In the genomic region with DNA sequence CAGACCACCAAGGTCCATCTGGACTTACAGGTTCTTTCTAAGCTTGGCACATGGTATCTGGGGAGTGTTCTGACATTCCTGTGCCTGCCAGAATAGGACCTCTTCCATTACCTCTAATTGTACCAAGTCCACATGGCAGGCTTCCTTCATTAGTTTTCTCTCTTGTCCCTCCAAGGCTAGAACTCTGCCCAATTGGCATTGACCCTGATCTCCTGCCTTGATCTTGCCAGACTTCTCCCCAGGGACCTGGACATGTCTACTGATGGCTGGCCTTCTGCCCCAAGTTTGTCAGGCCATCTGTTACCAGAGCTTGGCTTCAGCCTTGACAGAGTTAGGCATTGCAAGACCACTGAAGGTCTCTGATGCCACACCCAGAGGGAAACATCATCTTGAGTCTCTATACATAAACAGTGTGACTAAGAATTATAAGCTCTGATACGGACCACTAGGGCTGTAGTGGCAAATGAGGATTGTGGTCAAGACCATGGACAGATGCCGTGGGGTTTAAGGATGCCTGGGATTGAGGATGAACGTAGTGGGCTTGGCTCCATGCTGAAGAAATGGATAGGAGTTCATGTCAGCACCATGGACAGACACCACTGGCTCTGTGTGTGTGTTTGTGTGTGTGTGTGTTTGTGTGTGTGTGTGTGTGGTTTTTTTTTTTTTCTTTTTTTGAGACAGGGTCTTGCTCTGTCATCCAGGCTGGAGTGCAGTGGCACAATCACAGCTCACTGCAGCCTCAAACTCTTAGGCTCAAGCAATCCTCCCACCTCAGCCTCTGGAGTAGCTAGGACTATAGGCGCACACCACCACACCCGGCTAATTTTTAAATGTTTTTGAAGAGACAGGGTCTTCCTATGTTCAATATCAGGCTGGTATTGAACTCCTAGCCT, we compare ENCODE assay signal across 1 cellular context.
TF ChIP-seq lines count a peak whose summit lies in the region.

No MANE protein-coding gene starts in this region.

TF ChIP-seq in GM23338, 12 proteins besides CTCF, POLR2A, EP300 and RAD21 (continued from another document):
- TF ChIP-seq, protein P1, sequence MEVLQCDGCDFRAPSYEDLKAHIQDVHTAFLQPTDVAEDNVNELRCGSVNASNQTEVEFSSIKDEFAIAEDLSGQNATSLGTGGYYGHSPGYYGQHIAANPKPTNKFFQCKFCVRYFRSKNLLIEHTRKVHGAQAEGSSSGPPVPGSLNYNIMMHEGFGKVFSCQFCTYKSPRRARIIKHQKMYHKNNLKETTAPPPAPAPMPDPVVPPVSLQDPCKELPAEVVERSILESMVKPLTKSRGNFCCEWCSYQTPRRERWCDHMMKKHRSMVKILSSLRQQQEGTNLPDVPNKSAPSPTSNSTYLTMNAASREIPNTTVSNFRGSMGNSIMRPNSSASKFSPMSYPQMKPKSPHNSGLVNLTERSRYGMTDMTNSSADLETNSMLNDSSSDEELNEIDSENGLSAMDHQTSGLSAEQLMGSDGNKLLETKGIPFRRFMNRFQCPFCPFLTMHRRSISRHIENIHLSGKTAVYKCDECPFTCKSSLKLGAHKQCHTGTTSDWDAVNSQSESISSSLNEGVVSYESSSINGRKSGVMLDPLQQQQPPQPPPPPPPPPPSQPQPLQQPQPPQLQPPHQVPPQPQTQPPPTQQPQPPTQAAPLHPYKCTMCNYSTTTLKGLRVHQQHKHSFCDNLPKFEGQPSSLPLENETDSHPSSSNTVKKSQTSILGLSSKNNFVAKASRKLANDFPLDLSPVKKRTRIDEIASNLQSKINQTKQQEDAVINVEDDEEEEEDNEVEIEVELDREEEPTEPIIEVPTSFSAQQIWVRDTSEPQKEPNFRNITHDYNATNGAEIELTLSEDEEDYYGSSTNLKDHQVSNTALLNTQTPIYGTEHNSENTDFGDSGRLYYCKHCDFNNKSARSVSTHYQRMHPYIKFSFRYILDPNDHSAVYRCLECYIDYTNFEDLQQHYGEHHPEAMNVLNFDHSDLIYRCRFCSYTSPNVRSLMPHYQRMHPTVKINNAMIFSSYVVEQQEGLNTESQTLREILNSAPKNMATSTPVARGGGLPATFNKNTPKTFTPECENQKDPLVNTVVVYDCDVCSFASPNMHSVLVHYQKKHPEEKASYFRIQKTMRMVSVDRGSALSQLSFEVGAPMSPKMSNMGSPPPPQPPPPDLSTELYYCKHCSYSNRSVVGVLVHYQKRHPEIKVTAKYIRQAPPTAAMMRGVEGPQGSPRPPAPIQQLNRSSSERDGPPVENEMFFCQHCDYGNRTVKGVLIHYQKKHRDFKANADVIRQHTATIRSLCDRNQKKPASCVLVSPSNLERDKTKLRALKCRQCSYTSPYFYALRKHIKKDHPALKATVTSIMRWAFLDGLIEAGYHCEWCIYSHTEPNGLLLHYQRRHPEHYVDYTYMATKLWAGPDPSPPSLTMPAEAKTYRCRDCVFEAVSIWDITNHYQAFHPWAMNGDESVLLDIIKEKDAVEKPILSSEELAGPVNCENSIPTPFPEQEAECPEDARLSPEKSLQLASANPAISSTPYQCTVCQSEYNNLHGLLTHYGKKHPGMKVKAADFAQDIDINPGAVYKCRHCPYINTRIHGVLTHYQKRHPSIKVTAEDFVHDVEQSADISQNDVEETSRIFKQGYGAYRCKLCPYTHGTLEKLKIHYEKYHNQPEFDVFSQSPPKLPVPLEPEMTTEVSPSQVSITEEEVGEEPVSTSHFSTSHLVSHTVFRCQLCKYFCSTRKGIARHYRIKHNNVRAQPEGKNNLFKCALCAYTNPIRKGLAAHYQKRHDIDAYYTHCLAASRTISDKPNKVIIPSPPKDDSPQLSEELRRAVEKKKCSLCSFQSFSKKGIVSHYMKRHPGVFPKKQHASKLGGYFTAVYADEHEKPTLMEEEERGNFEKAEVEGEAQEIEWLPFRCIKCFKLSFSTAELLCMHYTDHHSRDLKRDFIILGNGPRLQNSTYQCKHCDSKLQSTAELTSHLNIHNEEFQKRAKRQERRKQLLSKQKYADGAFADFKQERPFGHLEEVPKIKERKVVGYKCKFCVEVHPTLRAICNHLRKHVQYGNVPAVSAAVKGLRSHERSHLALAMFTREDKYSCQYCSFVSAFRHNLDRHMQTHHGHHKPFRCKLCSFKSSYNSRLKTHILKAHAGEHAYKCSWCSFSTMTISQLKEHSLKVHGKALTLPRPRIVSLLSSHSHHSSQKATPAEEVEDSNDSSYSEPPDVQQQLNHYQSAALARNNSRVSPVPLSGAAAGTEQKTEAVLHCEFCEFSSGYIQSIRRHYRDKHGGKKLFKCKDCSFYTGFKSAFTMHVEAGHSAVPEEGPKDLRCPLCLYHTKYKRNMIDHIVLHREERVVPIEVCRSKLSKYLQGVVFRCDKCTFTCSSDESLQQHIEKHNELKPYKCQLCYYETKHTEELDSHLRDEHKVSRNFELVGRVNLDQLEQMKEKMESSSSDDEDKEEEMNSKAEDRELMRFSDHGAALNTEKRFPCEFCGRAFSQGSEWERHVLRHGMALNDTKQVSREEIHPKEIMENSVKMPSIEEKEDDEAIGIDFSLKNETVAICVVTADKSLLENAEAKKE (CRISPR knock-in tag; IDR thresholded peaks at IDR 0.05) = no peak
- TF ChIP-seq, protein P2, sequence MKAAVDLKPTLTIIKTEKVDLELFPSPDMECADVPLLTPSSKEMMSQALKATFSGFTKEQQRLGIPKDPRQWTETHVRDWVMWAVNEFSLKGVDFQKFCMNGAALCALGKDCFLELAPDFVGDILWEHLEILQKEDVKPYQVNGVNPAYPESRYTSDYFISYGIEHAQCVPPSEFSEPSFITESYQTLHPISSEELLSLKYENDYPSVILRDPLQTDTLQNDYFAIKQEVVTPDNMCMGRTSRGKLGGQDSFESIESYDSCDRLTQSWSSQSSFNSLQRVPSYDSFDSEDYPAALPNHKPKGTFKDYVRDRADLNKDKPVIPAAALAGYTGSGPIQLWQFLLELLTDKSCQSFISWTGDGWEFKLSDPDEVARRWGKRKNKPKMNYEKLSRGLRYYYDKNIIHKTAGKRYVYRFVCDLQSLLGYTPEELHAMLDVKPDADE (IDR thresholded peaks at IDR 0.05) = no peak
- TF ChIP-seq ZNF331 (CRISPR knock-in tag; IDR thresholded peaks at IDR 0.05; ENCODE audit: low read depth) = no peak
